ENCODE assay signal across 25 cellular contexts in genomic region chr16:78916928-78917545, GRCh38.
DNase-seq lines count a peak whose midpoint lies in the region; ATAC-seq, FAIRE-seq and TF ChIP-seq lines count a peak whose summit lies in the region.
"Had no signal": no experiment of that assay in that cellular context is flagged by ENCODE, and none has a peak within 500 bp of the region (broad histone marks: within the 10 kb centered on the region; RNA-seq: fewer than 3 reads in every experiment).

No MANE protein-coding gene starts in this region.

- POLR2A ChIA-PET in K562 (lab: Yijun Ruan, JAX): interaction anchor here (0.5 to 0.9 kb wide), 2 partner anchors 851 to 988 kb away, joined by 3 read pairs; no protein-coding TSS in a partner anchor

- H3K4me2 ChIP-seq in K562 (ENCODE audit: insufficient read depth, low read length): no peak overlapping the region
- H3K4me2 ChIP-seq in mesendoderm (ENCODE audit: low read length): no peak overlapping the region
- H3K4me2 ChIP-seq: BLaER1 had no signal

- H3K4me1 ChIP-seq in K562 (replicated peaks in 1 of 2; ENCODE audit: control insufficient read depth in 2 of 2, insufficient read depth in 2 of 2, low read length in 2 of 2) (peaks cover 0 to 4% of the 10 kb centered on the region in 2 experiments; a peak in 2 of 5 replicates), mesendoderm (ENCODE audit: control insufficient read depth, low read depth, low read length) (no peaks in the 10 kb centered on the region), thyroid gland (no peaks in the 10 kb centered on the region), esophagus muscularis mucosa (no peaks in the 10 kb centered on the region)
- H3K4me1 ChIP-seq: BLaER1 had no signal

- H4K20me1 ChIP-seq in K562 (replicated peaks; ENCODE audit: control insufficient read depth, insufficient read depth, low read length): no peaks in the 10 kb centered on the region
- H4K20me1 ChIP-seq: BLaER1 had no signal

- no peak for TF ChIP-seq EP300 in K562 (IDR thresholded peaks at IDR 0.05; ENCODE audit: low read length)
- no peak for TF ChIP-seq EP300 in esophagus muscularis mucosa (IDR thresholded peaks at IDR 0.05)

- no peak overlapping the region for H4K5ac ChIP-seq in mesendoderm (ENCODE audit: low read length)

- H2BK120ac ChIP-seq in mesendoderm (ENCODE audit: low read depth, low read length): no peak overlapping the region

- no peak overlapping the region for H4K8ac ChIP-seq in mesendoderm (ENCODE audit: low read depth, low read length)

- H3K9me3 ChIP-seq in K562 (replicated peaks; ENCODE audit: control insufficient read depth, insufficient read depth, low read depth, low read length) (no peaks in the 10 kb centered on the region), thyroid gland (no peaks in the 10 kb centered on the region), esophagus muscularis mucosa (peaks cover 0 to 12% (median 0%) of the 10 kb centered on the region in 4 donors)

- H3K9me1 ChIP-seq in K562 (ENCODE audit: control insufficient read depth, insufficient read depth, low read length): no peaks in the 10 kb centered on the region

- no peak for TF ChIP-seq RAD21 in K562 (CRISPR knock-in tag; conservative IDR thresholded peaks at IDR 0.05 in 1 of 2, IDR thresholded peaks at IDR 0.05 in 1 of 2)

- no peak overlapping the region for H3K9ac ChIP-seq in K562 (ENCODE audit: insufficient read depth in 1 of 2, low read depth in 2 of 2, low read length in 2 of 2)
- H3K9ac ChIP-seq in mesendoderm (ENCODE audit: low read length): no peak overlapping the region
- H3K9ac ChIP-seq: BLaER1 had no signal

- H3K79me2 ChIP-seq in K562 (ENCODE audit: control insufficient read depth, insufficient read depth, low read length) (no peaks in the 10 kb centered on the region), mesendoderm (ENCODE audit: control insufficient read depth, insufficient read depth, low read length) (no peaks in the 10 kb centered on the region)

- H2BK15ac ChIP-seq in mesendoderm (replicated peaks; ENCODE audit: low read depth): no peak overlapping the region

- no peak for ATAC-seq in K562
- no peak for ATAC-seq in GM19397 (IDR thresholded peaks at IDR 0.05; ENCODE audit: unreplicated experiment)
- ATAC-seq: PC-3, Right ventricle myocardium inferior had no signal

- in situ Hi-C loops in K562 (cut with MboI): no loop called here

- CTCF ChIA-PET in K562 (lab: Yijun Ruan, JAX; ENCODE audit: low intra/inter-chr PET ratio): no interaction called here

- DNase-seq in NCI-H524 (lab: John Stamatoyannopoulos, UW) (peak; percentile 19 to 24), NCI-H524 treated with DMSO at 0.1 percent for 48 hours (lab: John Stamatoyannopoulos, UW) (no peak), Daoy (ENCODE audit: low read depth) (peak; percentile 17), K562 (ENCODE audit: extremely low read depth in 1 of 4, low spot score in 3 of 4) (no peak), mesendoderm (peak; percentile 33), thyroid gland (no peak), esophagus muscularis mucosa (ENCODE audit: extremely low spot score) (no peak)
- DNase-seq: CD4-positive, CD25-positive, alpha-beta regulatory T cell; DMS53; EL; GDM1; GOT3; HCEC 1CT; NCI-H1092; NCI-H1417 treated with DMSO at 0.1 percent for 48 hours; NCI-H1694 treated with DMSO at 0.1 percent for 48 hours; NCI-H2081; NCI-H345; NCI-H510A treated with DMSO at 0.1 percent for 48 hours; NCI-H774; PC-3 had no signal

- H3K56ac ChIP-seq in mesendoderm (ENCODE audit: low read length): no peak overlapping the region

- intact Hi-C loops in K562 (cut with micrococcal nuclease): no loop called here
- intact Hi-C loops in thyroid gland (cut with DNase I): no loop called here
- intact Hi-C loops in esophagus muscularis mucosa (cut with DNase I): no loop called here

- H3K36me3 ChIP-seq in K562 (ENCODE audit: control insufficient read depth, insufficient read depth, low read length) (no peaks in the 10 kb centered on the region), mesendoderm (ENCODE audit: control insufficient read depth, insufficient read depth, low read length) (no peaks in the 10 kb centered on the region), thyroid gland (no peaks in the 10 kb centered on the region), esophagus muscularis mucosa (no peaks in the 10 kb centered on the region)
- H3K36me3 ChIP-seq: BLaER1 had no signal

- no TSS peak for BruUV-seq in K562 (replicated peaks; lab: Mats Ljungman, UMichigan)

- H2AK5ac ChIP-seq in mesendoderm (ENCODE audit: low read length): no peak overlapping the region

- no peak overlapping the region for H3K23ac ChIP-seq in mesendoderm (ENCODE audit: low read length)

- H3K79me1 ChIP-seq in mesendoderm (ENCODE audit: low read length): no peaks in the 10 kb centered on the region

- TF ChIP-seq POLR2A in K562 (conservative IDR thresholded peaks at IDR 0.05) (no peak), thyroid gland (IDR thresholded peaks at IDR 0.05) (no peak), esophagus muscularis mucosa (IDR thresholded peaks at IDR 0.05; ENCODE audit: low read depth) (no peak)

- peak overlapping the region; percentile 36 for H3K4ac ChIP-seq in mesendoderm (ENCODE audit: low read depth, low read length)

- no peak overlapping the region for H3K4me3 ChIP-seq in K562
- H3K4me3 ChIP-seq in mesendoderm (ENCODE audit: low read length): no peak overlapping the region
- no peak overlapping the region for H3K4me3 ChIP-seq in thyroid gland (replicated peaks in 1 of 3)
- H3K4me3 ChIP-seq in esophagus muscularis mucosa: no peak overlapping the region
- H3K4me3 ChIP-seq: BLaER1 had no signal

- H3K27me3 ChIP-seq in K562 (ENCODE audit: control insufficient read depth in 2 of 2, insufficient read depth in 2 of 2, low read length in 2 of 2) (no peaks in the 10 kb centered on the region), mesendoderm (ENCODE audit: insufficient read depth, low read length, poor library complexity) (no peaks in the 10 kb centered on the region), thyroid gland (no peaks in the 10 kb centered on the region), esophagus muscularis mucosa (no peaks in the 10 kb centered on the region)
- H3K27me3 ChIP-seq: BLaER1 had no signal

- no peak overlapping the region for H3K18ac ChIP-seq in mesendoderm (ENCODE audit: low read length)

- no peak for FAIRE-seq in K562 (lab: Jason Lieb, UNC)
- FAIRE-seq: GM12891 had no signal

- TF ChIP-seq CTCF in K562 (IDR thresholded peaks at IDR 0.05 in 2 of 3, conservative IDR thresholded peaks at IDR 0.05 in 1 of 3; ENCODE audit: insufficient read depth in 2 of 3, low read depth in 1 of 3, low read length in 3 of 3): no peak
- TF ChIP-seq CTCF in thyroid gland (IDR thresholded peaks at IDR 0.05): no peak
- TF ChIP-seq CTCF in esophagus muscularis mucosa (IDR thresholded peaks at IDR 0.05): no peak

- H2BK5ac ChIP-seq in mesendoderm (ENCODE audit: low read length): no peak overlapping the region

- H2AFZ ChIP-seq in K562 (ENCODE audit: low read depth, low read length): no peak overlapping the region

- WGBS in K562 (ENCODE audit: insufficient coverage, low coverage, missing lambda C conversion rate): under 1% methylated on average over 7 of the region's 7 CpGs
- no CpG with 5 or more reads among the region's 7 CpGs for WGBS in mesendoderm (ENCODE audit: extremely low coverage, insufficient coverage, low lambda C conversion rate)
- WGBS in thyroid gland, 2 donors: 91 to 94% methylated on average over 7 of the region's 7 CpGs
- WGBS in esophagus muscularis mucosa: 84% methylated on average over 7 of the region's 7 CpGs

- H3K27ac ChIP-seq in K562 (ENCODE audit: extremely low read depth, low read depth, low read length): no peak overlapping the region
- peak overlapping the region; percentile 43 for H3K27ac ChIP-seq in mesendoderm (ENCODE audit: low read depth, low read length)
- no peak overlapping the region for H3K27ac ChIP-seq in thyroid gland
- no peak overlapping the region for H3K27ac ChIP-seq in esophagus muscularis mucosa (replicated peaks in 1 of 4)
- H3K27ac ChIP-seq: BLaER1 had no signal

TF ChIP-seq in K562, 482 proteins besides CTCF, POLR2A, EP300 and RAD21:
- peak; percentile 74 for TF ChIP-seq TFE3 (CRISPR knock-in tag; IDR thresholded peaks at IDR 0.05)
- TF ChIP-seq PTRF (tag; IDR thresholded peaks at IDR 0.05): no peak
- TF ChIP-seq RCOR1 (IDR thresholded peaks at IDR 0.05; ENCODE audit: borderline replicate concordance in 1 of 2, low read depth in 2 of 2, low read length in 2 of 2): no peak
- no peak for TF ChIP-seq RBM25 (IDR thresholded peaks at IDR 0.05; ENCODE audit: low read depth, low read length, severe bottlenecking)
TF ChIP-seq in K562: peak in this region for 1.

Comparison
In these comparisons a context has a peak if more than half of its experiments do, and no peak if none do; other contexts are left out.
1. DNase-seq: peak in NCI-H524 (2 of 2), Daoy (single experiment) and mesendoderm (single experiment); none in NCI-H524 treated with DMSO at 0.1 percent for 48 hours (single experiment), K562 (0 of 4), thyroid gland (0 of 2) and esophagus muscularis mucosa (single experiment).